ENCODE assay signal across 8 cellular contexts in the genomic region with DNA sequence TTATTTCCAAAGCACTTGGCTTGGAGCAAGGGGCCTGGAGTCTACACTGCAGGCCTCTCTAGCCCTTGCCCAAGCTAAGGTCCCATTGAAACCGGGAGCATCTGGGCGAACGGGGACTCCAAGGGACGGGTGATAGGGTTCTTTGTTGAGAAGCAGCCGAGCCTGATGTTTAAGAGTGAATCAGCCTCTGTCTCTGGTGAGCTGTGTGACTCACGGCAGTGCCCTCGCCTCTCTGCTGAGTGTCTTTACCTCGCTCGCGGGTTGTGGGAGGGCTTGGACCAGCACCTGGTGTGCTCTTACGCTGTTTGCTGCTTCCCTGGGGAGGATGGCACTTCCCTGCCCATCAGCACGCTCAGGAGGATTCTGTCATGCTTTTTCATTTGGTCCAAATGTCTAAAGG. TPM values are rescaled to one million over a fixed set of nuclear protein-coding genes. Genes with fewer than 3 reads are reported as not detected.
DNase-seq lines count a peak whose midpoint lies in the region; ATAC-seq and TF ChIP-seq lines count a peak whose summit lies in the region.

No MANE protein-coding gene starts in this region.

- H3K4me1 ChIP-seq in CD4-positive, CD25-positive, alpha-beta regulatory T cell (ENCODE audit: control insufficient read depth, insufficient read depth, low read length, poor library complexity, severe bottlenecking), result peaks cover 25% of the 10 kb centered on the region
- H3K4me1 ChIP-seq in stomach, result peaks cover 27 to 44% (median 37%) of the 10 kb centered on the region in 4 donors

- no peaks in the 10 kb centered on the region for H3K27me3 Mint-ChIP-seq in CD4-positive, CD25-positive, alpha-beta regulatory T cell
- no peaks in the 10 kb centered on the region for H3K27me3 Mint-ChIP-seq in activated naive CD8-positive, alpha-beta T cell

- TF ChIP-seq CTCF in LNCaP clone FGC (IDR thresholded peaks at IDR 0.05; ENCODE audit: control insufficient read depth, extremely low read depth, insufficient read depth), result no peak
- TF ChIP-seq CTCF in stomach (IDR thresholded peaks at IDR 0.05), result no peak

- no peak for TF ChIP-seq EP300 in stomach (IDR thresholded peaks at IDR 0.05)

- H3K27me3 ChIP-seq in CD4-positive, CD25-positive, alpha-beta regulatory T cell (ENCODE audit: control insufficient read depth, insufficient read depth, low read length), result no peaks in the 10 kb centered on the region
- no peaks in the 10 kb centered on the region for H3K27me3 ChIP-seq in stomach

- peaks cover 36% of the 10 kb centered on the region for H3K36me3 ChIP-seq in CD4-positive, CD25-positive, alpha-beta regulatory T cell (ENCODE audit: control insufficient read depth, insufficient read depth, low read length)
- peaks cover 40 to 67% (median 61%) of the 10 kb centered on the region in 4 donors for H3K36me3 ChIP-seq in stomach

- H3K4me3 ChIP-seq in CD4-positive, CD25-positive, alpha-beta regulatory T cell (ENCODE audit: low read depth, low read length), result peak overlapping the region; percentile 89
- H3K4me3 ChIP-seq in LNCaP clone FGC (ENCODE audit: low read depth, low read length) (peak overlapping the region; percentile 99), stomach (peak overlapping the region; percentile 87 to 100 (median 96))

- 49 to 60% (median 59%) methylated on average over 11 to 12 of the region's 12 CpGs for WGBS in stomach, 5 donors

- no peaks in the 10 kb centered on the region for H3K9me3 ChIP-seq in CD4-positive, CD25-positive, alpha-beta regulatory T cell (ENCODE audit: control insufficient read depth in 2 of 2, low read length in 2 of 2)
- no peaks in the 10 kb centered on the region for H3K9me3 ChIP-seq in stomach

- intact Hi-C loops in stomach (cut with DNase I; ENCODE audit: low total_unique reads), result no loop called here

- no peak for TF ChIP-seq POLR2A in stomach (IDR thresholded peaks at IDR 0.05)

- peak overlapping the region; percentile 68 for H3K27ac ChIP-seq in CD4-positive, CD25-positive, alpha-beta regulatory T cell (ENCODE audit: insufficient read depth, low read length, poor library complexity, severe bottlenecking)
- peak overlapping the region in 4 of 5 donors; percentile 86 to 93 (median 88) for H3K27ac ChIP-seq in stomach

- ATAC-seq in CD4-positive, CD25-positive, alpha-beta regulatory T cell (ENCODE audit: low read depth in 2 of 2), result no peak

- peak overlapping the region in 2 of 3 donors; percentile 65 to 94 for H3K27ac Mint-ChIP-seq in CD4-positive, CD25-positive, alpha-beta regulatory T cell
- peak overlapping the region; percentile 88 for H3K27ac Mint-ChIP-seq in activated naive CD8-positive, alpha-beta T cell

- DNase-seq in CD4-positive, CD25-positive, alpha-beta regulatory T cell, result no peak
- DNase-seq in LNCaP clone FGC (ENCODE audit: low read depth), result no peak
- peak; percentile 73 for DNase-seq in kidney glomerular epithelial cell (lab: John Stamatoyannopoulos, UW)
- DNase-seq in stomach, result no peak
- DNase-seq in retina, result no peak
- no peak for DNase-seq in DMS153 (lab: John Stamatoyannopoulos, UW)
- no peak for DNase-seq in NCI-H187 treated with DMSO at 0.1 percent for 48 hours (lab: John Stamatoyannopoulos, UW)

- peaks cover 5 to 54% (median 11%) of the 10 kb centered on the region in 4 donors for H3K4me1 Mint-ChIP-seq in CD4-positive, CD25-positive, alpha-beta regulatory T cell
- peaks cover 27% of the 10 kb centered on the region for H3K4me1 Mint-ChIP-seq in activated naive CD8-positive, alpha-beta T cell (ENCODE audit: low read depth)

- H3K36me3 Mint-ChIP-seq in CD4-positive, CD25-positive, alpha-beta regulatory T cell, result peaks cover 11% of the 10 kb centered on the region
- H3K36me3 Mint-ChIP-seq in activated naive CD8-positive, alpha-beta T cell, result peaks cover 2% of the 10 kb centered on the region

- H3K4me3 Mint-ChIP-seq in CD4-positive, CD25-positive, alpha-beta regulatory T cell, result peak overlapping the region; percentile 85 to 93 (median 86)
- H3K4me3 Mint-ChIP-seq in activated naive CD8-positive, alpha-beta T cell, result peak overlapping the region; percentile 91

- no peaks in the 10 kb centered on the region for H3K9me3 Mint-ChIP-seq in CD4-positive, CD25-positive, alpha-beta regulatory T cell
- H3K9me3 Mint-ChIP-seq in activated naive CD8-positive, alpha-beta T cell (ENCODE audit: low read depth), result no peaks in the 10 kb centered on the region

RNA-seq across cellular contexts. Expression of a gene that starts 1.3 kb away (rescaled TPM):
- 148 TPM for total RNA-seq in CD4-positive, CD25-positive, alpha-beta regulatory T cell
- polyA plus RNA-seq in CD4-positive, CD25-positive, alpha-beta regulatory T cell, result 10 to 100 TPM; 23.4 to 30.5 (median 27.7) TPM
- total RNA-seq in stomach, result 100 to 1,000 TPM in 4 of 5 donors, 10 to 100 TPM in 1; 52.0 to 275 (median 142) TPM
- 100 to 1,000 TPM in 2 of 3 donors, 10 to 100 TPM in 1; 86.1 to 138 (median 105) TPM for polyA plus RNA-seq in stomach

RNA-seq across cellular contexts. Expression of a gene that starts 1.5 kb away (rescaled TPM):
- total RNA-seq in CD4-positive, CD25-positive, alpha-beta regulatory T cell, result 34.7 TPM
- 10 to 100 TPM; 24.7 to 27.7 (median 26.3) TPM for polyA plus RNA-seq in CD4-positive, CD25-positive, alpha-beta regulatory T cell
- total RNA-seq in stomach, result 100 to 1,000 TPM in 1 of 5 donors, 10 to 100 TPM in 3, 1 to 10 TPM in 1; 8.1 to 109 (median 25.7) TPM
- 10 to 100 TPM; 43.5 to 67.1 (median 55.6) TPM for polyA plus RNA-seq in stomach

RNA-seq across cellular contexts. Expression of a gene that starts 18.1 kb away (rescaled TPM):
- total RNA-seq in CD4-positive, CD25-positive, alpha-beta regulatory T cell, result 18.5 TPM
- 10 to 100 TPM; 45.1 to 49.2 (median 47.2) TPM for polyA plus RNA-seq in CD4-positive, CD25-positive, alpha-beta regulatory T cell
- 100 to 1,000 TPM in 1 of 5 donors, 10 to 100 TPM in 3, 1 to 10 TPM in 1; 3.5 to 146 (median 47.8) TPM for total RNA-seq in stomach
- polyA plus RNA-seq in stomach, result 100 to 1,000 TPM in 2 of 3 donors, 10 to 100 TPM in 1; 90.6 to 178 (median 158) TPM

RNA-seq across cellular contexts. Expression of a gene that starts 18.6 kb away (rescaled TPM):
- total RNA-seq in CD4-positive, CD25-positive, alpha-beta regulatory T cell, result 30.4 TPM
- 10 to 100 TPM; 10.2 to 14.3 (median 12.0) TPM for polyA plus RNA-seq in CD4-positive, CD25-positive, alpha-beta regulatory T cell
- 100 to 1,000 TPM in 1 of 5 donors, 10 to 100 TPM in 1, 1 to 10 TPM in 2, under 1 TPM in 1; 0.58 to 279 (median 9.4) TPM for total RNA-seq in stomach
- polyA plus RNA-seq in stomach, result 10 to 100 TPM; 18.2 to 26.0 (median 23.3) TPM

RNA-seq across cellular contexts. Expression of a gene that starts 18.7 kb away (rescaled TPM):
- total RNA-seq in CD4-positive, CD25-positive, alpha-beta regulatory T cell, result 37.7 TPM
- 100 to 1,000 TPM in 1 of 4 donors, 10 to 100 TPM in 3; 78.4 to 108 (median 84.2) TPM for polyA plus RNA-seq in CD4-positive, CD25-positive, alpha-beta regulatory T cell
- total RNA-seq in stomach, result 100 to 1,000 TPM in 2 of 5 donors, 10 to 100 TPM in 1, 1 to 10 TPM in 1, not detected in 1; 9.9 to 112 (median 61.2) TPM
- 10 to 100 TPM; 59.6 to 82.2 (median 64.5) TPM for polyA plus RNA-seq in stomach
